Comparison of ENCODE assay signal across 7 cellular contexts in genomic region chr13:39232999-39233398, GRCh38.
"Had no signal": no experiment of that assay in that cellular context is flagged by ENCODE, and none has a peak within 500 bp of the region (broad histone marks: within the 10 kb centered on the region; RNA-seq: fewer than 3 reads in every experiment).

No MANE protein-coding gene starts in this region.

- DNase-seq: H9, HCEC 1CT, KBM-7 had no signal

- H3K4me3 ChIP-seq: GM23338 had no signal

- FAIRE-seq: H1, H54, HTR-8/SVneo had no signal

- ATAC-seq: GM23338 had no signal

- H2AFZ ChIP-seq: GM23338 had no signal

- H3K4me2 ChIP-seq: GM23338 had no signal
